In genomic region chr11:64225608-64226506, GRCh38 we compare ENCODE assay signal across 7 cellular contexts. TPM values are rescaled to one million over a fixed set of nuclear protein-coding genes. Genes with fewer than 3 reads are reported as not detected.
DNase-seq lines count a peak whose midpoint lies in the region; ATAC-seq and TF ChIP-seq lines count a peak whose summit lies in the region.

Gene NUDT22, plus strand, starts transcription at chr11:64226274. Its CDS starts 379 bp downstream, at chr11:64226653.
Gene TRPT1, minus strand, starts transcription at chr11:64226186. Its CDS starts 326 bp downstream, at chr11:64225860.

- DNase-seq in NCI-H69 (lab: John Stamatoyannopoulos, UW) (peak; percentile 96), dermis blood vessel endothelial cell (peak; percentile 85)
- DNase-seq in activated CD4-positive, alpha-beta T cell treated with anti-CD3 and anti-CD28 coated beads, Interleukin-2, amount 50 U/mL, for 24 hours (ENCODE audit: low read depth in 1 of 2, low spot score in 1 of 2): peak; percentile 94
- DNase-seq in stimulated activated CD4-positive, alpha-beta T cell treated with anti-CD3 and anti-CD28 coated beads, Interleukin-4, amount 100 ng/mL, for 1 hour: peak; percentile 95

- WGBS in liver: 1% methylated on average over 54 of the region's 54 CpGs

- H3K9me3 ChIP-seq in liver (ENCODE audit: control insufficient read depth in 4 of 4, low read length in 3 of 4): no peaks in the 10 kb centered on the region

- peak within 1 kb of the TSS; percentile 14 to 89 for H3K9ac ChIP-seq in liver (ENCODE audit: low read depth in 1 of 2, low read length in 2 of 2)

- H3K4me1 ChIP-seq in liver (ENCODE audit: control insufficient read depth in 4 of 4, insufficient read depth in 4 of 4, low read length in 3 of 4): peaks cover 12 to 44% (median 28%) of the 10 kb centered on the region in 4 donors

- peaks cover 0 to 18% (median 6%) of the 10 kb centered on the region in 4 donors for H3K36me3 ChIP-seq in liver (ENCODE audit: control insufficient read depth in 4 of 4, insufficient read depth in 3 of 4, low read depth in 1 of 4, low read length in 3 of 4)

- peak within 1 kb of the TSS; percentile 52 to 92 for H3K27ac ChIP-seq in liver (ENCODE audit: low read depth in 1 of 2, low read length in 2 of 2)

- peak within 1 kb of the TSS; percentile 51 to 97 (median 67) for H3K4me3 ChIP-seq in liver (ENCODE audit: low read depth in 1 of 3, low read length in 3 of 3)

- H3K27me3 ChIP-seq in liver (ENCODE audit: control insufficient read depth in 4 of 4, insufficient read depth in 4 of 4, low read length in 3 of 4): no peaks in the 10 kb centered on the region

- peak; percentile 18 for TF ChIP-seq CTCF in liver (IDR thresholded peaks at IDR 0.05; ENCODE audit: low read depth, low read length, missing input control)

- ATAC-seq in GM18511 (IDR thresholded peaks at IDR 0.05; ENCODE audit: unreplicated experiment) (peak; percentile 55), HG03159 (IDR thresholded peaks at IDR 0.05; ENCODE audit: unreplicated experiment) (peak; percentile 51)

- peak in 1 of 2 donors; percentile 23 for TF ChIP-seq RAD21 in liver (IDR thresholded peaks at IDR 0.05)

TF ChIP-seq in liver, 16 proteins besides CTCF, POLR2A, EP300 and RAD21:
- TF ChIP-seq FOXA1 (IDR thresholded peaks at IDR 0.05) (no peak), ZBTB33 (IDR thresholded peaks at IDR 0.05) (no peak), SP1 (IDR thresholded peaks at IDR 0.05) (peak; percentile 70), YY1 (IDR thresholded peaks at IDR 0.05) (peak; percentile 44), FOXA2 (IDR thresholded peaks at IDR 0.05) (no peak), REST (IDR thresholded peaks at IDR 0.05) (peak; percentile 68), GABPA (IDR thresholded peaks at IDR 0.05 in 1 of 2, conservative IDR thresholded peaks at IDR 0.05 in 1 of 2) (peak in 1 of 2 donors; percentile 88)

RNA-seq across cellular contexts. Expression of gene NUDT22, which starts in this region (rescaled TPM):
- 43.2 and 44.6 TPM in 2 replicates for total RNA-seq in dermis blood vessel endothelial cell
- 10 to 100 TPM; 20.0 to 47.8 TPM for total RNA-seq in liver
- polyA plus RNA-seq in liver: 10 to 100 TPM; 37.9 to 44.5 TPM

RNA-seq across cellular contexts. Expression of gene TRPT1, which starts in this region (rescaled TPM):
- total RNA-seq in dermis blood vessel endothelial cell (24.1 and 45.6 TPM in 2 replicates), liver (10 to 100 TPM; 14.0 to 22.9 TPM)
- 10 to 100 TPM; 18.7 to 37.8 TPM for polyA plus RNA-seq in liver

Comparison
In these comparisons a context has a peak if more than half of its experiments do, and no peak if none do; other contexts are left out.
1. Peak in every context shown above with its lines: DNase-seq, ATAC-seq, H3K4me3 ChIP-seq and H3K27ac ChIP-seq.